ENCODE assay signal across 9 cellular contexts in genomic region chr1:211133393-211133840, GRCh38. TPM values are rescaled to one million over a fixed set of nuclear protein-coding genes. Genes with fewer than 3 reads are reported as not detected.
DNase-seq lines count a peak whose midpoint lies in the region; ATAC-seq and TF ChIP-seq lines count a peak whose summit lies in the region.
"Had no signal": no experiment of that assay in that cellular context is flagged by ENCODE, and none has a peak within 500 bp of the region (broad histone marks: within the 10 kb centered on the region; RNA-seq: fewer than 3 reads in every experiment).

No MANE protein-coding gene starts in this region.

- H3K36me3 ChIP-seq in hepatocyte (replicated peaks; ENCODE audit: insufficient read depth, low read depth): no peaks in the 10 kb centered on the region

- no peaks in the 10 kb centered on the region for H4K20me1 ChIP-seq in hepatocyte (ENCODE audit: insufficient read depth, poor library complexity, severe bottlenecking)

- peak overlapping the region; percentile 98 for H3K4me2 ChIP-seq in hepatocyte

- H3K9me2 ChIP-seq in hepatocyte (replicated peaks; ENCODE audit: insufficient read depth): no peaks in the 10 kb centered on the region

- peaks cover 60% of the 10 kb centered on the region for H3K27me3 ChIP-seq in hepatocyte

- peak; percentile 32 for ATAC-seq in sciatic nerve

- H3K4me1 ChIP-seq in hepatocyte (ENCODE audit: insufficient read depth): peaks cover 7% of the 10 kb centered on the region

- peak overlapping the region; percentile 91 for H2AFZ ChIP-seq in hepatocyte

- H3K4me3 ChIP-seq in hepatocyte: peak overlapping the region; percentile 67

- intact Hi-C loops in sciatic nerve (cut with DNase I): loop anchor here (10.0 kb wide), 1 partner anchor 549 kb away; no protein-coding TSS in a partner anchor

- no peak overlapping the region for H3K27ac ChIP-seq in hepatocyte
- no peak overlapping the region for H3K27ac ChIP-seq in RWPE1
- H3K27ac ChIP-seq: C4-2B had no signal

- under 1% methylated on average over 30 of the region's 32 CpGs for WGBS in hepatocyte (ENCODE audit: low lambda C conversion rate, missing lambda C conversion rate)

- no peaks in the 10 kb centered on the region for H3K9me3 ChIP-seq in hepatocyte (ENCODE audit: low read depth)

- DNase-seq in NCI-H146 (lab: John Stamatoyannopoulos, UW) (peak; percentile 19), NCI-H146 treated with DMSO at 0.1 percent for 48 hours (lab: John Stamatoyannopoulos, UW; ENCODE audit: unreplicated experiment) (no peak), NCI-H1105 (lab: John Stamatoyannopoulos, UW) (peak; percentile 60), amygdala (lab: John Stamatoyannopoulos, UW) (peak in 34 of 56 donors; percentile 7 to 68 (median 46)), hepatocyte (ENCODE audit: low spot score) (peak; percentile 23), sciatic nerve (ENCODE audit: low spot score) (no peak), RWPE1 (ENCODE audit: low spot score) (no peak), GOT3 (lab: John Stamatoyannopoulos, UW) (no peak)

- CTCF ChIA-PET in RWPE1 (lab: Yijun Ruan, JAX): interaction anchor here (0.5 to 1.9 kb wide), 12 partner anchors 10 to 990 kb away, joined by 3 to 7 read pairs (median 4); no protein-coding TSS in a partner anchor

- H3K79me2 ChIP-seq in hepatocyte: no peaks in the 10 kb centered on the region

- POLR2A ChIA-PET in RWPE1 (lab: Yijun Ruan, JAX; ENCODE audit: low non-redundant PET): no interaction called here

- no peak for TF ChIP-seq CTCF in hepatocyte (IDR thresholded peaks at IDR 0.05; ENCODE audit: poor library complexity)
- TF ChIP-seq CTCF in RWPE1 (conservative IDR thresholded peaks at IDR 0.05; ENCODE audit: low read depth): no peak

RNA-seq across cellular contexts. Expression of gene KCNH1, which starts 0.5 kb away (rescaled TPM):
- total RNA-seq in hepatocyte (0.03 and 2.1 TPM in 2 replicates), sciatic nerve (3.2 TPM)
- polyA plus RNA-seq in hepatocyte: 0.17 and 0.75 TPM in 2 replicates

Comparison
In these comparisons a context has a peak if more than half of its experiments do, and no peak if none do; other contexts are left out.
1. DNase-seq: peak in NCI-H146 (single experiment), NCI-H1105 (single experiment), amygdala (34 of 56) and hepatocyte (single experiment); none in NCI-H146 treated with DMSO at 0.1 percent for 48 hours (single experiment), sciatic nerve (single experiment), RWPE1 (single experiment) and GOT3 (single experiment).